ENCODE assay signal across 8 cellular contexts in the genomic region with DNA sequence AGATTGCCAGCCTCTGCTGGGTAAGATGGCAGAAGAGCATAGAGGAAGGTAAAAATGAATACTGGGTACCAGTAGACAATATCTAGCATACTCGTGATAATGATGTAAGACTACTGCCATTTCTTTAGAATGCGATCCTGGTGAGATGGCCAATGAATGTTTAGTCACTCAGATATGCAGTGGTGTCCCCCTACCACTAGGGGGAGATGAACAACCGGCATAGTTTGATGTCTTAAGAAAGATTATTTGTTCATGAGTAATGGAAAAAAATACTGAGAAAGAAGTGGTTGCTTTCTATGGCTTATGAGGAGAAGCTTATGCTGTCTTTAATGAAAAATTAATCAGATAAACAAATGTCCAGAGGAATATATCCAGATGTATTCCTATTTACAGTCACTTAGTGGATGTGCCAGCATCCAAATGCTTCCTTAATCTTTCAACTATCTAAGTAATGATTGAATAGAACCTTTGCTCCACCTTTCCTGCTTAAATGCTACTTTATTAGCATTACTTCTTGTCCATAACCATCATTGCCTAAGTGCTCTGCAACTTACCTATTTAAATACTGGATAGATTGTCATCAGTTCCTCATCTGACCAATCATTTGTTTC.
A peak's percentile ranks its signal among the peaks of the same experiment; 100 is the strongest.
DNase-seq lines count a peak whose midpoint lies in the region; ATAC-seq and TF ChIP-seq lines count a peak whose summit lies in the region.

No MANE protein-coding gene starts in this region.

- H3K4me3 ChIP-seq in AG10803 (ENCODE audit: low read length) (no peak overlapping the region), thoracic aorta (no peak overlapping the region)

- no peak overlapping the region for H3K27ac ChIP-seq in thoracic aorta

- H3K4me1 Mint-ChIP-seq in T-helper 2 cell treated with Interferon-gamma antibody and Interleukin-4, amounts not matched to agents 5 μg/mL and 100 μg/mL, for 36 hours (ENCODE audit: low read depth), result peaks cover 3% of the 10 kb centered on the region
- H3K4me1 Mint-ChIP-seq in effector memory CD8-positive, alpha-beta T cell (ENCODE audit: low read depth in 2 of 2), result no peaks in the 10 kb centered on the region
- H3K4me1 Mint-ChIP-seq in memory B cell, result peaks cover 3% of the 10 kb centered on the region

- peak; percentile 97 for TF ChIP-seq CTCF in AG10803 (conservative IDR thresholded peaks at IDR 0.05; ENCODE audit: low read length)
- peak; percentile 88 for TF ChIP-seq CTCF in thoracic aorta (IDR thresholded peaks at IDR 0.05)

- DNase-seq in AG10803 (ENCODE audit: low read depth) (peak; percentile 79), NCI-H1436 (lab: John Stamatoyannopoulos, UW) (peak; percentile 49), memory B cell (ENCODE audit: low spot score in 2 of 2) (peak in 1 of 2 donors; percentile 15), thoracic aorta (ENCODE audit: low spot score) (no peak)
- peak; percentile 17 for DNase-seq in T-helper 2 cell treated with Interferon-gamma antibody and Interleukin-4, amounts not matched to agents 5 μg/mL and 100 μg/mL, for 36 hours (ENCODE audit: low spot score)
- peak in 1 of 3 experiments; percentile 2 for DNase-seq in effector memory CD8-positive, alpha-beta T cell

- H3K4me3 Mint-ChIP-seq in T-helper 2 cell treated with Interferon-gamma antibody and Interleukin-4, amounts not matched to agents 5 μg/mL and 100 μg/mL, for 36 hours, result no peak overlapping the region
- no peak overlapping the region for H3K4me3 Mint-ChIP-seq in effector memory CD8-positive, alpha-beta T cell
- no peak overlapping the region for H3K4me3 Mint-ChIP-seq in memory B cell

- no peaks in the 10 kb centered on the region for H3K9me3 Mint-ChIP-seq in T-helper 2 cell treated with Interferon-gamma antibody and Interleukin-4, amounts not matched to agents 5 μg/mL and 100 μg/mL, for 36 hours
- H3K9me3 Mint-ChIP-seq in effector memory CD8-positive, alpha-beta T cell, result no peaks in the 10 kb centered on the region
- H3K9me3 Mint-ChIP-seq in memory B cell, result no peaks in the 10 kb centered on the region

- no peaks in the 10 kb centered on the region for H3K9me3 ChIP-seq in thoracic aorta

- H3K36me3 Mint-ChIP-seq in T-helper 2 cell treated with Interferon-gamma antibody and Interleukin-4, amounts not matched to agents 5 μg/mL and 100 μg/mL, for 36 hours (ENCODE audit: low read depth), result no peaks in the 10 kb centered on the region
- H3K36me3 Mint-ChIP-seq in effector memory CD8-positive, alpha-beta T cell (ENCODE audit: insufficient read depth), result no peaks in the 10 kb centered on the region
- H3K36me3 Mint-ChIP-seq in memory B cell, result no peaks in the 10 kb centered on the region

- no peaks in the 10 kb centered on the region for H3K36me3 ChIP-seq in thoracic aorta

- no peaks in the 10 kb centered on the region for H3K27me3 Mint-ChIP-seq in T-helper 2 cell treated with Interferon-gamma antibody and Interleukin-4, amounts not matched to agents 5 μg/mL and 100 μg/mL, for 36 hours (ENCODE audit: low read depth)
- no peaks in the 10 kb centered on the region for H3K27me3 Mint-ChIP-seq in effector memory CD8-positive, alpha-beta T cell
- peaks cover 2% of the 10 kb centered on the region for H3K27me3 Mint-ChIP-seq in memory B cell

- H3K27me3 ChIP-seq in thoracic aorta (replicated peaks; ENCODE audit: insufficient read depth), result no peaks in the 10 kb centered on the region

- peaks cover 0 to 4% of the 10 kb centered on the region in 2 donors for H3K4me1 ChIP-seq in thoracic aorta (ENCODE audit: control insufficient read depth in 1 of 2, low read depth in 2 of 2)

- ATAC-seq in GM18502 (IDR thresholded peaks at IDR 0.05; ENCODE audit: poor library complexity, unreplicated experiment), result peak; percentile 91
- peak; percentile 90 for ATAC-seq in HG02852 (IDR thresholded peaks at IDR 0.05; ENCODE audit: unreplicated experiment)
- peak; percentile 37 for ATAC-seq in effector memory CD8-positive, alpha-beta T cell (replicated peaks)
- peak; percentile 55 for ATAC-seq in memory B cell (ENCODE audit: low read depth)
- ATAC-seq in thoracic aorta (ENCODE audit: insufficient number of reproducible peaks, low FRiP score, low read depth), result peak; percentile 79

- H3K27ac Mint-ChIP-seq in T-helper 2 cell treated with Interferon-gamma antibody and Interleukin-4, amounts not matched to agents 5 μg/mL and 100 μg/mL, for 36 hours, result no peak overlapping the region
- H3K27ac Mint-ChIP-seq in effector memory CD8-positive, alpha-beta T cell, result no peak overlapping the region
- no peak overlapping the region for H3K27ac Mint-ChIP-seq in memory B cell

Comparison
In these comparisons a context has a peak if more than half of its experiments do, and no peak if none do; other contexts are left out.
1. ATAC-seq: peak in every context shown above with its lines; median percentile 91 in GM18502; 90 in HG02852; 79 in thoracic aorta; 55 in memory B cell; 37 in effector memory CD8-positive, alpha-beta T cell.